ENCODE assay signal across 23 cellular contexts in genomic region chr9:87643111-87643650, GRCh38.
DNase-seq lines count a peak whose midpoint lies in the region; ATAC-seq and TF ChIP-seq lines count a peak whose summit lies in the region.
"Had no signal": no experiment of that assay in that cellular context is flagged by ENCODE, and none has a peak within 500 bp of the region (broad histone marks: within the 10 kb centered on the region; RNA-seq: fewer than 3 reads in every experiment).

No MANE protein-coding gene starts in this region.

- H3K9me3 Mint-ChIP-seq in GM23338 = no peaks in the 10 kb centered on the region
- no peaks in the 10 kb centered on the region for H3K9me3 Mint-ChIP-seq in T-cell
- H3K9me3 Mint-ChIP-seq: activated naive CD4-positive, alpha-beta T cell treated with anti-CD3 and anti-CD28 coated beads for 36 hours; CD8-positive, alpha-beta T cell had no signal

- H3K36me3 Mint-ChIP-seq in GM23338 (ENCODE audit: low read depth) (peaks cover 83% of the 10 kb centered on the region), T-cell (no peaks in the 10 kb centered on the region)
- H3K36me3 Mint-ChIP-seq: CD8-positive, alpha-beta T cell had no signal

- no peak overlapping the region for H3K4me2 ChIP-seq in GM23338
- H3K4me2 ChIP-seq in mesenchymal stem cell (ENCODE audit: low read length, poor library complexity, severe bottlenecking) = no peak overlapping the region
- H3K4me2 ChIP-seq: hepatocyte, KMS-11, PC-9 had no signal

- H3K27ac Mint-ChIP-seq in GM23338 (peak overlapping the region; percentile 79), T-cell (no peak overlapping the region)
- H3K27ac Mint-ChIP-seq: activated naive CD4-positive, alpha-beta T cell treated with anti-CD3 and anti-CD28 coated beads for 36 hours; CD8-positive, alpha-beta T cell had no signal

- H2BK5ac ChIP-seq in mesenchymal stem cell (ENCODE audit: low read depth, low read length, poor library complexity, severe bottlenecking) = no peak overlapping the region

- H3K4me3 Mint-ChIP-seq in GM23338 (no peak overlapping the region), T-cell (no peak overlapping the region)
- H3K4me3 Mint-ChIP-seq: activated naive CD4-positive, alpha-beta T cell treated with anti-CD3 and anti-CD28 coated beads for 36 hours; CD8-positive, alpha-beta T cell had no signal

- DNase-seq in GM23338 (ENCODE audit: low spot score) (no peak), caudate nucleus (lab: John Stamatoyannopoulos, UW) (peak in 3 of 61 donors; percentile 21 to 42 (median 27)), lower lobe of right lung (no peak), sigmoid colon (no peak), T-cell (no peak), mesenchymal stem cell (no peak)
- DNase-seq: activated CD4-positive, alpha-beta T cell treated with anti-CD3 and anti-CD28 coated beads, Interleukin-2, amount 50 U/mL, for 48 hours; activated CD4-positive, CD25-positive, alpha-beta regulatory T cell treated with anti-CD3 and anti-CD28 coated beads, Interleukin-2, amount 50 U/mL, for 72 hours; activated naive CD4-positive, alpha-beta T cell treated with anti-CD3 and anti-CD28 coated beads for 36 hours; BE2C; CD8-positive, alpha-beta T cell; cerebellar nuclear complex; dorsolateral prefrontal cortex; NCI-H1436; NCI-H2081 treated with DMSO at 0.1 percent for 48 hours; NCI-H226; PC-9; small intestine; stimulated activated naive CD4-positive, alpha-beta T cell had no signal

- H4K8ac ChIP-seq in mesenchymal stem cell (ENCODE audit: low read length) = no peak overlapping the region

- H3K27ac ChIP-seq in GM23338 (ENCODE audit: low read depth) (peak overlapping the region; percentile 51), caudate nucleus (ENCODE audit: low read depth, low read length) (peak overlapping the region; percentile 56), lower lobe of right lung (no peak overlapping the region), sigmoid colon (peak overlapping the region; percentile 51 to 62 (median 55)), mesenchymal stem cell (ENCODE audit: low read length, poor library complexity, severe bottlenecking) (no peak overlapping the region)
- H3K27ac ChIP-seq: hepatocyte, KMS-11, PC-9, suprapubic skin had no signal

- H2BK15ac ChIP-seq in mesenchymal stem cell (ENCODE audit: low read depth, poor library complexity, severe bottlenecking) = no peak overlapping the region

- no peak for TF ChIP-seq EP300 in sigmoid colon (IDR thresholded peaks at IDR 0.05)

- TF ChIP-seq POLR2A in sigmoid colon (IDR thresholded peaks at IDR 0.05) = no peak

- H3K4me1 ChIP-seq in GM23338 (ENCODE audit: insufficient read depth) (peaks cover 26% of the 10 kb centered on the region), lower lobe of right lung (peaks cover 54% of the 10 kb centered on the region), sigmoid colon (peaks cover 0 to 44% (median 31%) of the 10 kb centered on the region in 4 donors), mesenchymal stem cell (ENCODE audit: control insufficient read depth, insufficient read depth, low read depth, low read length) (peaks cover 7% of the 10 kb centered on the region)
- H3K4me1 ChIP-seq: suprapubic skin had no signal

- no peak for TF ChIP-seq CTCF in GM23338 (conservative IDR thresholded peaks at IDR 0.05; ENCODE audit: low read depth in 2 of 2)
- TF ChIP-seq CTCF in lower lobe of right lung (IDR thresholded peaks at IDR 0.05) = no peak
- TF ChIP-seq CTCF in sigmoid colon (IDR thresholded peaks at IDR 0.05) = no peak

- no peak overlapping the region for H3K4ac ChIP-seq in mesenchymal stem cell (ENCODE audit: low read depth in 1 of 2, low read length in 2 of 2)

- peaks cover 17% of the 10 kb centered on the region for H3K79me1 ChIP-seq in mesenchymal stem cell (replicated peaks; ENCODE audit: low read length, poor library complexity, severe bottlenecking)

- H3K27me3 ChIP-seq in GM23338 (ENCODE audit: insufficient read depth) (no peaks in the 10 kb centered on the region), lower lobe of right lung (ENCODE audit: low read depth) (no peaks in the 10 kb centered on the region), sigmoid colon (no peaks in the 10 kb centered on the region), mesenchymal stem cell (ENCODE audit: control insufficient read depth in 1 of 2, insufficient read depth in 1 of 2, low read length in 2 of 2) (no peaks in the 10 kb centered on the region)
- H3K27me3 ChIP-seq: BE2C, hepatocyte, suprapubic skin had no signal

- H3K36me3 ChIP-seq in GM23338 (ENCODE audit: insufficient read depth) (peaks cover 62% of the 10 kb centered on the region), lower lobe of right lung (peaks cover 79% of the 10 kb centered on the region), sigmoid colon (peaks cover 0 to 43% (median 13%) of the 10 kb centered on the region in 4 donors), mesenchymal stem cell (ENCODE audit: control insufficient read depth in 1 of 2, insufficient read depth in 2 of 2, low read depth in 1 of 2, low read length in 2 of 2) (peaks cover 20 to 35% of the 10 kb centered on the region in 2 experiments)
- H3K36me3 ChIP-seq: BE2C had no signal

- no peaks in the 10 kb centered on the region; the same call in none of the 2 replicates for H4K20me1 ChIP-seq in GM23338 (replicated peaks; ENCODE audit: insufficient read depth)

- H2AFZ ChIP-seq in GM23338 (no peak overlapping the region), mesenchymal stem cell (ENCODE audit: low read depth, low read length) (no peak overlapping the region)
- H2AFZ ChIP-seq: hepatocyte, PC-9 had no signal

- H3K14ac ChIP-seq in mesenchymal stem cell (ENCODE audit: low read length in 2 of 2) = no peak overlapping the region

- H3K18ac ChIP-seq in mesenchymal stem cell (ENCODE audit: low read depth in 1 of 2, low read length in 2 of 2) = no peak overlapping the region

- intact Hi-C loops in lower lobe of right lung (cut with DNase I) (no loop called here), sigmoid colon (cut with DNase I) (no loop called here)

- H3K4me3 ChIP-seq in GM23338 (no peak overlapping the region), lower lobe of right lung (no peak overlapping the region), sigmoid colon (no peak overlapping the region), mesenchymal stem cell (ENCODE audit: insufficient read depth in 1 of 2, low read depth in 1 of 2, low read length in 2 of 2) (no peak overlapping the region)
- H3K4me3 ChIP-seq: dorsolateral prefrontal cortex, hepatocyte, PC-9, suprapubic skin had no signal

- H3K4me1 Mint-ChIP-seq in GM23338 = peaks cover 21% of the 10 kb centered on the region
- peaks cover 0 to 4% (median 0%) of the 10 kb centered on the region in 3 donors for H3K4me1 Mint-ChIP-seq in T-cell

- no peak overlapping the region for H2BK12ac ChIP-seq in mesenchymal stem cell (ENCODE audit: low read length in 2 of 2)

- no peak overlapping the region for H3K23ac ChIP-seq in mesenchymal stem cell (ENCODE audit: low read length in 2 of 2)

- CTCF ChIA-PET in T-cell (lab: Charles Lee) = no interaction called here

- no peaks in the 10 kb centered on the region for H3K9me2 ChIP-seq in GM23338 (ENCODE audit: insufficient read depth)

- H2BK120ac ChIP-seq in mesenchymal stem cell (ENCODE audit: low read depth, low read length) = no peak overlapping the region

- POLR2A ChIA-PET in T-cell (lab: Charles Lee) = no interaction called here

- ATAC-seq in GM23338 (no peak), lower lobe of right lung (peak; percentile 41 to 50), T-cell (replicated peaks in 1 of 4) (no peak), HG02798 (IDR thresholded peaks at IDR 0.05; ENCODE audit: poor library complexity, unreplicated experiment) (no peak)
- ATAC-seq: CD8-positive, alpha-beta T cell had no signal

- H2AK5ac ChIP-seq in mesenchymal stem cell (ENCODE audit: low read length, severe bottlenecking) = no peak overlapping the region

- peaks cover 5% of the 10 kb centered on the region for H3K27me3 Mint-ChIP-seq in GM23338 (ENCODE audit: insufficient read depth, low read depth, poor library complexity)
- H3K27me3 Mint-ChIP-seq in T-cell = peaks cover 0 to 4% of the 10 kb centered on the region in 2 donors

- 0 out of 2 replicates have a peak, but pooled peaks cover 3% of the 10 kb centered on the region for H3F3A ChIP-seq in GM23338 (replicated peaks; ENCODE audit: low read depth)

- 84 to 93% methylated on average over 9 of the region's 9 CpGs for WGBS in sigmoid colon, 2 donors
- 95% methylated on average over 9 of the region's 9 CpGs for WGBS in mesenchymal stem cell

- no peak overlapping the region for H4K91ac ChIP-seq in mesenchymal stem cell (ENCODE audit: low read length)

- no peak overlapping the region for H3K9ac ChIP-seq in mesenchymal stem cell (ENCODE audit: low read length)
- H3K9ac ChIP-seq: KMS-11 had no signal

- H3K9me3 ChIP-seq in lower lobe of right lung = no peaks in the 10 kb centered on the region
- no peaks in the 10 kb centered on the region for H3K9me3 ChIP-seq in sigmoid colon
- no peaks in the 10 kb centered on the region for H3K9me3 ChIP-seq in mesenchymal stem cell (ENCODE audit: control insufficient read depth, low read length)
- H3K9me3 ChIP-seq: BE2C, suprapubic skin had no signal

- H3K79me2 ChIP-seq in GM23338 (replicated peaks; ENCODE audit: insufficient read depth) = no peaks in the 10 kb centered on the region; the same call in 1 of the 2 replicates
- H3K79me2 ChIP-seq: hepatocyte had no signal

TF ChIP-seq in GM23338, 12 proteins besides CTCF, POLR2A, EP300 and RAD21 (continues in another document):
- TF ChIP-seq JUNB (IDR thresholded peaks at IDR 0.05; ENCODE audit: unreplicated experiment) (no peak), ETS1 (IDR thresholded peaks at IDR 0.05) (no peak), NANOG (IDR thresholded peaks at IDR 0.05; ENCODE audit: borderline replicate concordance) (no peak), STAT1 (IDR thresholded peaks at IDR 0.05; ENCODE audit: unreplicated experiment) (no peak), POLR2AphosphoS5 (IDR thresholded peaks at IDR 0.05; ENCODE audit: low read depth) (no peak), CREB1 (CRISPR knock-in tag; IDR thresholded peaks at IDR 0.05; ENCODE audit: low read depth) (no peak)

Comparison
In these comparisons a context has a peak if more than half of its experiments do, and no peak if none do; other contexts are left out.
1. ATAC-seq: peak in lower lobe of right lung (2 of 2); none in GM23338 (single experiment), T-cell (0 of 4) and HG02798 (single experiment).
2. H3K27ac ChIP-seq: peak in GM23338 (single experiment), caudate nucleus (single experiment) and sigmoid colon (4 of 4); none in lower lobe of right lung (single experiment) and mesenchymal stem cell (single experiment).